In the genomic region with DNA sequence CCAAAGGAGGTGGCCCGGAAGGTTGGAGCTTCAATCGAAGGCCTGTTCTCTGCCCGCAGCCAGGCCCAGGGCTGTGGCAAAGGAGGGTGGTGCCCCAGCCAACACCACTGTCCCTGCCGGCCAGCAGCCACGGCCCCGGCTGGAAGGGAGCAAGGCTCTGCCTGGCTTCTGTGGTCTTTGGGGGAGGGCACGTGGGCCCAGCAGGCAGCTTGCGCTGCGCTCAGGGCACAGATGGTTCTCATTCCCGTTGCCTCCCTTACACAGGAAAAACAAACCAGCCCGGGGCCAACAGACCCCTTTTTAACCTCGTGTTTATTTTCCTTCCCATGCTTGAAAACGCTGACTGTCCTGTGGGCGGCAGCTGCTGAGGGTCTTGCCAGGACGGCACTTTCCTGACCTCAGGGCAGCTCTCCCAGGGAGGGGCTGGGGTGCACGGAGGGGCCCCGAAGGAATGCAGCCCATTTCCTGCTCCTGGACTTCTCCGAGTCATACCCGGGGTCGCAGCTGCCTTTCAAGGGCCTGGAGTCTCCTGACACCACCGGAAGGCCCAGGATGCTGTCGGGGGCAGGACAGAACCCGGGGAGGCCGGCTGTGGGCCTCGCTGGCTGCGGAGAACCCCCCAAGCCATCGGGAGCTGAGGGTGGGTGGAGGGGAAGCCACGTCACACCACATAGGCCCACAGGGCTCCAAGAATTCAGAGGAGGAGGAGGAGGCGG, we compare ENCODE assay signal across 1 cellular context.
TF ChIP-seq lines count a peak whose summit lies in the region.

No MANE protein-coding gene starts in this region.

TF ChIP-seq in SK-N-SH treated with all-trans-retinoic acid at 6 μM for 48 hours, 23 proteins besides CTCF, POLR2A, EP300 and RAD21 (continued from another document):
- TF ChIP-seq, protein P1, sequence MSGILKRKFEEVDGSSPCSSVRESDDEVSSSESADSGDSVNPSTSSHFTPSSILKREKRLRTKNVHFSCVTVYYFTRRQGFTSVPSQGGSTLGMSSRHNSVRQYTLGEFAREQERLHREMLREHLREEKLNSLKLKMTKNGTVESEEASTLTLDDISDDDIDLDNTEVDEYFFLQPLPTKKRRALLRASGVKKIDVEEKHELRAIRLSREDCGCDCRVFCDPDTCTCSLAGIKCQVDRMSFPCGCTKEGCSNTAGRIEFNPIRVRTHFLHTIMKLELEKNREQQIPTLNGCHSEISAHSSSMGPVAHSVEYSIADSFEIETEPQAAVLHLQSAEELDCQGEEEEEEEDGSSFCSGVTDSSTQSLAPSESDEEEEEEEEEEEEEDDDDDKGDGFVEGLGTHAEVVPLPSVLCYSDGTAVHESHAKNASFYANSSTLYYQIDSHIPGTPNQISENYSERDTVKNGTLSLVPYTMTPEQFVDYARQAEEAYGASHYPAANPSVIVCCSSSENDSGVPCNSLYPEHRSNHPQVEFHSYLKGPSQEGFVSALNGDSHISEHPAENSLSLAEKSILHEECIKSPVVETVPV (CRISPR knock-in tag; IDR thresholded peaks at IDR 0.05) = no peak
- TF ChIP-seq, protein P2, sequence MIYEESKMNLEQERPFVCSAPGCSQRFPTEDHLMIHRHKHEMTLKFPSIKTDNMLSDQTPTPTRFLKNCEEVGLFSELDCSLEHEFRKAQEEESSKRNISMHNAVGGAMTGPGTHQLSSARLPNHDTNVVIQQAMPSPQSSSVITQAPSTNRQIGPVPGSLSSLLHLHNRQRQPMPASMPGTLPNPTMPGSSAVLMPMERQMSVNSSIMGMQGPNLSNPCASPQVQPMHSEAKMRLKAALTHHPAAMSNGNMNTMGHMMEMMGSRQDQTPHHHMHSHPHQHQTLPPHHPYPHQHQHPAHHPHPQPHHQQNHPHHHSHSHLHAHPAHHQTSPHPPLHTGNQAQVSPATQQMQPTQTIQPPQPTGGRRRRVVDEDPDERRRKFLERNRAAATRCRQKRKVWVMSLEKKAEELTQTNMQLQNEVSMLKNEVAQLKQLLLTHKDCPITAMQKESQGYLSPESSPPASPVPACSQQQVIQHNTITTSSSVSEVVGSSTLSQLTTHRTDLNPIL (CRISPR knock-in tag; IDR thresholded peaks at IDR 0.05; ENCODE audit: low read depth) = no peak
- 0 out of 2 replicates have a peak, but pooled peaks have one; percentile 48 for TF ChIP-seq PPARA (CRISPR knock-in tag; IDR thresholded peaks at IDR 0.05; ENCODE audit: borderline replicate concordance)
- no peak for TF ChIP-seq ARNTL (CRISPR knock-in tag; IDR thresholded peaks at IDR 0.05; ENCODE audit: borderline replicate concordance, low read depth)
- TF ChIP-seq OSR1 (CRISPR knock-in tag; IDR thresholded peaks at IDR 0.05) = no peak
- no peak for TF ChIP-seq ZC3H10 (CRISPR knock-in tag; IDR thresholded peaks at IDR 0.05)
- TF ChIP-seq ZNF8 (CRISPR knock-in tag; IDR thresholded peaks at IDR 0.05) = no peak
- peak; percentile 54; the same call in 1 of the 2 replicates for TF ChIP-seq ZNF565 (CRISPR knock-in tag; conservative IDR thresholded peaks at IDR 0.05; ENCODE audit: low read depth)
- TF ChIP-seq CSDC2 (CRISPR knock-in tag; IDR thresholded peaks at IDR 0.05) = no peak
- TF ChIP-seq, protein P3, sequence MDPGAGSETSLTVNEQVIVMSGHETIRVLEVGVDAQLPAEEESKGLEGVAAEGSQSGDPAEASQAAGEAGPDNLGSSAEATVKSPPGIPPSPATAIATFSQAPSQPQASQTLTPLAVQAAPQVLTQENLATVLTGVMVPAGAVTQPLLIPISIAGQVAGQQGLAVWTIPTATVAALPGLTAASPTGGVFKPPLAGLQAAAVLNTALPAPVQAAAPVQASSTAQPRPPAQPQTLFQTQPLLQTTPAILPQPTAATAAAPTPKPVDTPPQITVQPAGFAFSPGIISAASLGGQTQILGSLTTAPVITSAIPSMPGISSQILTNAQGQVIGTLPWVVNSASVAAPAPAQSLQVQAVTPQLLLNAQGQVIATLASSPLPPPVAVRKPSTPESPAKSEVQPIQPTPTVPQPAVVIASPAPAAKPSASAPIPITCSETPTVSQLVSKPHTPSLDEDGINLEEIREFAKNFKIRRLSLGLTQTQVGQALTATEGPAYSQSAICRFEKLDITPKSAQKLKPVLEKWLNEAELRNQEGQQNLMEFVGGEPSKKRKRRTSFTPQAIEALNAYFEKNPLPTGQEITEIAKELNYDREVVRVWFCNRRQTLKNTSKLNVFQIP (CRISPR knock-in tag; IDR thresholded peaks at IDR 0.05; ENCODE audit: borderline replicate concordance, low read depth) = no peak
